Comparison of ENCODE assay signal across 22 cellular contexts in the genomic region with DNA sequence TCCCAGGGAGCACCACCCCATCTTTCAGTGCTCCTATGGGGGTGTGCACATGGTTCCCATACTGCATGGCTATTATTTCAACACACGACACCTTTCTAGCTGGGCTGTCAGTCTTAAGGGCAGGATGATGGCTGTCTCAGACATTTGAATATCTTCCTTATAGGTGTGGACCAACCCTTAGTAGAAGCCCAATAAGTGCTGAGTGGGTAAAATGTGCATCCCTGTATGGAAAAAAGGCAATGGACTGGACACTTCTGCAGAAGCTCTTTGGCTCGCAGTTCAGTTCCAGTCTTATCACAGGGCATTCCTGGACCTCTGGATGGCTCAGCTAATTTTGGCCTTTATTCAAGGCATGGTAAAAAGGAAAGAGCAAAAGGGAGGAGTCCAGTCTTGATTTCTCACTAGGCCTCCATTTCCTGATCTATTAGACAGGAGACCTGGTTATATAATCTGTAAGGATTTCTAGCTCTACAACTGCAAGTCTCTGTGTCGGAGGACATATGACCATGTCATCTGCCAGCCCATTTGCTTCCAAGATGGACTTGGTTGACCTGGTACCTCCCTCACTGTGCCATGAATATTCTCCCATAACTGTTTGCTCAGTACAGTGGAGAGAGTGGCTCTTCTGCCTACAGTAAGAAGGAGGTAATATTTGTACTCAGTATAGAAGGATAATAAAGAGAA. TPM values are rescaled to one million over a fixed set of nuclear protein-coding genes. Genes with fewer than 3 reads are reported as not detected.
DNase-seq lines count a peak whose midpoint lies in the region; ATAC-seq, FAIRE-seq and TF ChIP-seq lines count a peak whose summit lies in the region.
"Had no signal": no experiment of that assay in that cellular context is flagged by ENCODE, and none has a peak within 500 bp of the region (broad histone marks: within the 10 kb centered on the region; RNA-seq: fewer than 3 reads in every experiment).

No MANE protein-coding gene starts in this region.

- in situ Hi-C loops in IMR-90 (cut with MboI; ENCODE audit: low sequenced_read_pairs), result no loop called here

- no peak overlapping the region for H4K5ac ChIP-seq in IMR-90 (ENCODE audit: low read depth, low read length)

- no peak overlapping the region for H3K56ac ChIP-seq in IMR-90 (ENCODE audit: extremely low read depth, insufficient read depth, low read length)

- no peaks in the 10 kb centered on the region for H4K20me1 ChIP-seq in IMR-90 (ENCODE audit: insufficient read depth, low read length)

- no TSS peak for BruUV-seq in IMR-90 (replicated peaks; lab: Mats Ljungman, UMichigan)

- H2AK9ac ChIP-seq in IMR-90 (replicated peaks; ENCODE audit: low read depth, low read length, poor library complexity), result no peak overlapping the region

- CTCF ChIA-PET in A549 (lab: Yijun Ruan, JAX) (interaction anchor here (0.8 kb wide), 1 partner anchor 179 kb away, joined by 3 read pairs; no protein-coding TSS in a partner anchor), IMR-90 (lab: Yijun Ruan, JAX) (interaction anchor here (1.7 kb wide), 1 partner anchor 54 kb away, joined by 5 read pairs; the partner anchor contains the start of gene RASGRP1)

- no peaks in the 10 kb centered on the region for H3K27me3 ChIP-seq in left ventricle myocardium inferior (ENCODE audit: low read depth)
- peaks cover 51% of the 10 kb centered on the region for H3K27me3 ChIP-seq in IMR-90 (ENCODE audit: control insufficient read depth, insufficient read depth, low read length)
- no peaks in the 10 kb centered on the region for H3K27me3 ChIP-seq in upper lobe of right lung
- H3K27me3 ChIP-seq in prostate gland (replicated peaks; ENCODE audit: insufficient read depth), result no peaks in the 10 kb centered on the region

- no peak for FAIRE-seq in A549 (lab: Jason Lieb, UNC)
- FAIRE-seq: G401.6, GM12891, GM19239, H1, HTR-8/SVneo had no signal

- TF ChIP-seq POLR2A in A549 (IDR thresholded peaks at IDR 0.05; ENCODE audit: low read length) (no peak), IMR-90 (IDR thresholded peaks at IDR 0.05; ENCODE audit: low read depth, low read length) (no peak), prostate gland (IDR thresholded peaks at IDR 0.05) (no peak)

- no peak overlapping the region for H4K91ac ChIP-seq in IMR-90 (ENCODE audit: insufficient read depth, low read depth, low read length)

- H3K4me2 ChIP-seq in A549 (no peak overlapping the region), IMR-90 (ENCODE audit: low read depth, low read length) (no peak overlapping the region)

- dilution Hi-C loops in IMR-90 (cut with HindIII; ENCODE audit: low sequenced_read_pairs, unreplicated experiment), result no loop called here

- DNase-seq in Right ventricle myocardium superior (no peak), left ventricle myocardium inferior (no peak), A549 (ENCODE audit: low read depth in 1 of 2, low spot score in 1 of 2) (no peak), IMR-90 (no peak), left ventricle myocardium superior (no peak), upper lobe of right lung (no peak), prostate gland (ENCODE audit: low spot score) (no peak)
- DNase-seq: ACHN; BE2C; CD4-positive, CD25-positive, alpha-beta regulatory T cell; CD8-positive, alpha-beta memory T cell; COR-L47; DMS 273 treated with DMSO at 0.1 percent for 48 hours; DMS53; DND-41; EL; H9 had no signal

- H2BK5ac ChIP-seq in IMR-90 (ENCODE audit: low read depth, low read length, poor library complexity, severe bottlenecking), result no peak overlapping the region

- H3K4me3 ChIP-seq in left ventricle myocardium inferior (no peak overlapping the region), A549 (no peak overlapping the region), IMR-90 (ENCODE audit: insufficient read depth, low read depth, low read length) (no peak overlapping the region), upper lobe of right lung (no peak overlapping the region), prostate gland (no peak overlapping the region)

- H3K14ac ChIP-seq in IMR-90 (replicated peaks; ENCODE audit: low read depth, low read length), result no peak overlapping the region

- TF ChIP-seq EP300 in A549 (IDR thresholded peaks at IDR 0.05), result no peak

- no peaks in the 10 kb centered on the region for H3K9me1 ChIP-seq in IMR-90 (ENCODE audit: insufficient read depth, low read length)

- peak; percentile 51 for ATAC-seq in Right ventricle myocardium superior (ENCODE audit: poor library complexity)
- no peak for ATAC-seq in A549
- no peak for ATAC-seq in IMR-90 (ENCODE audit: low read depth)
- ATAC-seq in left ventricle myocardium superior, result peak; percentile 70
- ATAC-seq in upper lobe of right lung, result no peak

- TF ChIP-seq CTCF in left ventricle myocardium inferior (IDR thresholded peaks at IDR 0.05; ENCODE audit: borderline replicate concordance) (no peak), A549 (IDR thresholded peaks at IDR 0.05) (no peak), IMR-90 (conservative IDR thresholded peaks at IDR 0.05; ENCODE audit: low read depth, low read length) (no peak), upper lobe of right lung (IDR thresholded peaks at IDR 0.05) (no peak), prostate gland (IDR thresholded peaks at IDR 0.05) (no peak)

- TF ChIP-seq RAD21 in A549 (conservative IDR thresholded peaks at IDR 0.05 in 1 of 2, IDR thresholded peaks at IDR 0.05 in 1 of 2) (no peak), IMR-90 (IDR thresholded peaks at IDR 0.05; ENCODE audit: low read length) (no peak)

- no peak overlapping the region for H4K8ac ChIP-seq in IMR-90 (ENCODE audit: low read depth in 2 of 2, low read length in 2 of 2)

- peaks cover 20% of the 10 kb centered on the region for H3K4me1 ChIP-seq in left ventricle myocardium inferior
- no peaks in the 10 kb centered on the region for H3K4me1 ChIP-seq in A549
- H3K4me1 ChIP-seq in IMR-90 (ENCODE audit: control insufficient read depth, insufficient read depth, low read length), result no peaks in the 10 kb centered on the region
- no peaks in the 10 kb centered on the region for H3K4me1 ChIP-seq in upper lobe of right lung
- H3K4me1 ChIP-seq in prostate gland (replicated peaks), result no peaks in the 10 kb centered on the region
- H3K4me1 ChIP-seq: BE2C had no signal

- H2BK120ac ChIP-seq in IMR-90 (ENCODE audit: low read depth, low read length), result no peak overlapping the region

- H2AFZ ChIP-seq in IMR-90 (replicated peaks; ENCODE audit: low read length, poor library complexity), result no peak overlapping the region

- WGBS in A549 (ENCODE audit: missing lambda C conversion rate), result 85% methylated on average over 3 of the region's 3 CpGs
- WGBS in IMR-90 (ENCODE audit: extremely low coverage in 2 of 2, insufficient read length in 1 of 2), 2 experiments, result no CpG with 5 or more reads among the region's 3 CpGs
- WGBS in prostate gland, result 90% methylated on average over 3 of the region's 3 CpGs

- no peak overlapping the region for H3K27ac ChIP-seq in left ventricle myocardium inferior (replicated peaks)
- H3K27ac ChIP-seq in A549, result no peak overlapping the region
- no peak overlapping the region for H3K27ac ChIP-seq in IMR-90 (ENCODE audit: insufficient read depth, low read length)
- no peak overlapping the region for H3K27ac ChIP-seq in upper lobe of right lung
- no peak overlapping the region for H3K27ac ChIP-seq in prostate gland

- H3K9ac ChIP-seq in IMR-90 (ENCODE audit: low read depth, low read length), result no peak overlapping the region

- intact Hi-C loops in Right ventricle myocardium superior (cut with DNase I) (no loop called here), left ventricle myocardium inferior (cut with micrococcal nuclease) (no loop called here), IMR-90 (cut with micrococcal nuclease) (no loop called here), left ventricle myocardium superior (cut with micrococcal nuclease) (no loop called here), upper lobe of right lung (cut with DNase I) (no loop called here), prostate gland (cut with DNase I) (no loop called here)

- no peak overlapping the region for H3K23ac ChIP-seq in IMR-90 (ENCODE audit: low read depth, low read length)

- H2BK20ac ChIP-seq in IMR-90 (ENCODE audit: low read depth, low read length), result no peak overlapping the region

- POLR2A ChIA-PET in A549 (lab: Yijun Ruan, JAX), result no interaction called here
- POLR2A ChIA-PET in IMR-90 (lab: Charles Lee; ENCODE audit: unreplicated experiment), result no interaction called here

- H3K79me1 ChIP-seq in IMR-90 (ENCODE audit: low read depth in 1 of 2, low read length in 2 of 2), result no peaks in the 10 kb centered on the region

- no peak overlapping the region for H3K18ac ChIP-seq in IMR-90 (ENCODE audit: low read depth, low read length)

- H3K36me3 ChIP-seq in left ventricle myocardium inferior (no peaks in the 10 kb centered on the region), IMR-90 (ENCODE audit: control insufficient read depth, insufficient read depth, low read length) (no peaks in the 10 kb centered on the region), upper lobe of right lung (no peaks in the 10 kb centered on the region), prostate gland (no peaks in the 10 kb centered on the region)
- H3K36me3 ChIP-seq: BE2C had no signal

- H2BK15ac ChIP-seq in IMR-90 (ENCODE audit: low read depth, low read length), result no peak overlapping the region

- no peaks in the 10 kb centered on the region for H3K9me3 ChIP-seq in left ventricle myocardium inferior (replicated peaks)
- no peaks in the 10 kb centered on the region for H3K9me3 ChIP-seq in A549
- no peaks in the 10 kb centered on the region; the same call in 1 of the 2 replicates for H3K9me3 ChIP-seq in IMR-90 (ENCODE audit: control insufficient read depth, insufficient read depth, low read length)
- no peaks in the 10 kb centered on the region for H3K9me3 ChIP-seq in upper lobe of right lung
- H3K9me3 ChIP-seq in prostate gland, result no peaks in the 10 kb centered on the region
- H3K9me3 ChIP-seq: BE2C had no signal

- no peak overlapping the region for H3K4ac ChIP-seq in IMR-90 (ENCODE audit: low read depth, low read length)

- H2AK5ac ChIP-seq in IMR-90 (ENCODE audit: low read depth, low read length), result no peak overlapping the region

TF ChIP-seq in A549, 52 proteins besides CTCF, POLR2A, EP300 and RAD21 (continues in another document):
- no peak for TF ChIP-seq BHLHE40 (IDR thresholded peaks at IDR 0.05; ENCODE audit: low read depth, low read length)

TF ChIP-seq in IMR-90, 13 proteins besides CTCF, POLR2A, EP300 and RAD21 (continues in another document):
- TF ChIP-seq MAFK (IDR thresholded peaks at IDR 0.05; ENCODE audit: low read depth, low read length), result peak; percentile 58

RNA-seq across cellular contexts. Expression of gene RASGRP1, which starts 53.8 kb away (rescaled TPM):
- total RNA-seq in Right ventricle myocardium superior (0.11 TPM), left ventricle myocardium inferior (0.44 TPM), IMR-90 (2012; rRNA removed) (1.9 and 3.2 TPM in 2 replicates), left ventricle myocardium superior (0.42 TPM), upper lobe of right lung (9.4 TPM), prostate gland (1 to 10 TPM in 1 of 2 donors, under 1 TPM in 1; 0.36 to 7.6 TPM)
- polyA plus RNA-seq in A549 (2011; rRNA removed) (1.2 and 1.3 TPM in 2 replicates), A549 (2017; fragmentation: RNase III; extraction: RNeasy Plus Mini Kit Qiagen cat#74134 plus additional on column Dnase treatment) (0.70 to 0.92 TPM (median 0.71 TPM) in 3 replicates), IMR-90 (2012; rRNA removed) (1.4 TPM in 2 replicates)
- polyA plus RNA-seq in A549 (2012; cell fraction: cytosol; rRNA removed), result 0.25 and 0.29 TPM in 2 replicates
- 0.26 and 0.30 TPM in 2 replicates for polyA plus RNA-seq in A549 (2012; cell fraction: nucleus; rRNA removed)
- polyA minus RNA-seq in A549 (2011; rRNA and poly(A)+ RNA removed), result 2.0 and 2.5 TPM in 2 replicates
- 0.43 and 0.60 TPM in 2 replicates for polyA plus RNA-seq in IMR-90 (2012; cell fraction: cytosol; rRNA removed)
- polyA plus RNA-seq in IMR-90 (2012; cell fraction: nucleus; rRNA removed; ENCODE audit: low replicate concordance), result 0.97 and 2.6 TPM in 2 replicates

Comparison
In these comparisons a context has a peak if more than half of its experiments do, and no peak if none do; other contexts are left out.
1. ATAC-seq: peak in Right ventricle myocardium superior (single experiment) and left ventricle myocardium superior (single experiment); none in A549 (0 of 2), IMR-90 (single experiment) and upper lobe of right lung (single experiment).